Comparison of ENCODE assay signal across 19 cellular contexts in genomic region chr1:67896826-67897225, GRCh38.
DNase-seq lines count a peak whose midpoint lies in the region; ATAC-seq and TF ChIP-seq lines count a peak whose summit lies in the region.
"Had no signal": no experiment of that assay in that cellular context is flagged by ENCODE, and none has a peak within 500 bp of the region (broad histone marks: within the 10 kb centered on the region; RNA-seq: fewer than 3 reads in every experiment).

No MANE protein-coding gene starts in this region.

- H3K9ac ChIP-seq in colonic mucosa (ENCODE audit: low read depth in 2 of 2, low read length in 2 of 2), result no peak overlapping the region

- no peaks in the 10 kb centered on the region for H3K27me3 ChIP-seq in colonic mucosa
- H3K27me3 ChIP-seq: ascending aorta, esophagus muscularis mucosa had no signal

- H3K36me3 ChIP-seq in colonic mucosa (no peaks in the 10 kb centered on the region), mucosa of descending colon (ENCODE audit: low read depth) (no peaks in the 10 kb centered on the region)
- H3K36me3 ChIP-seq: ascending aorta, esophagus muscularis mucosa had no signal

- H3K4me3 ChIP-seq in colonic mucosa, result no peak overlapping the region
- H3K4me3 ChIP-seq in mucosa of descending colon, result no peak overlapping the region
- H3K4me3 ChIP-seq: ascending aorta, esophagus muscularis mucosa had no signal

- DNase-seq in CMK (ENCODE audit: low read depth), result peak; percentile 47
- DNase-seq in HT-29 (ENCODE audit: low spot score), result peak; percentile 69
- peak; percentile 30 for DNase-seq in colonic mucosa
- DNase-seq in mucosa of descending colon, result peak in 1 of 3 donors; percentile 8
- no peak for DNase-seq in activated CD4-positive, alpha-beta T cell treated with anti-CD3 and anti-CD28 coated beads for 48 hours
- DNase-seq in HuH-7 (ENCODE audit: low spot score), result no peak
- no peak for DNase-seq in CD1c-positive myeloid dendritic cell (ENCODE audit: extremely low spot score)
- DNase-seq: cerebellar nuclear complex; effector CD8-positive, alpha-beta T cell; Kasumi-1; naive thymus-derived CD8-positive, alpha-beta T cell; NCI-H187 treated with DMSO at 0.1 percent for 48 hours; PC-3; Right ventricle myocardium superior; T1000 had no signal

- ATAC-seq in mucosa of descending colon, result peak; percentile 92
- no peak for ATAC-seq in GM21737 (IDR thresholded peaks at IDR 0.05; ENCODE audit: unreplicated experiment)
- ATAC-seq: naive thymus-derived CD8-positive, alpha-beta T cell; PC-3 had no signal

- TF ChIP-seq CTCF in colonic mucosa (IDR thresholded peaks at IDR 0.05) (no peak), mucosa of descending colon (IDR thresholded peaks at IDR 0.05) (no peak)

- H3K4me1 ChIP-seq in colonic mucosa, result no peaks in the 10 kb centered on the region
- H3K4me1 ChIP-seq in mucosa of descending colon (ENCODE audit: low read depth), result peaks cover 8% of the 10 kb centered on the region
- H3K4me1 ChIP-seq: ascending aorta, esophagus muscularis mucosa had no signal

- H3K27ac ChIP-seq in colonic mucosa, result no peak overlapping the region
- H3K27ac ChIP-seq: ascending aorta, C4-2B, esophagus muscularis mucosa had no signal

- H3K9me3 ChIP-seq in colonic mucosa (no peaks in the 10 kb centered on the region), mucosa of descending colon (no peaks in the 10 kb centered on the region)
- H3K9me3 ChIP-seq: ascending aorta, esophagus muscularis mucosa had no signal

- intact Hi-C loops in colonic mucosa (cut with DNase I) (no loop called here), mucosa of descending colon (cut with DNase I, micrococcal nuclease) (no loop called here)

Comparison
In these comparisons a context has a peak if more than half of its experiments do, and no peak if none do; other contexts are left out.
1. DNase-seq: peak in CMK (single experiment), HT-29 (single experiment) and colonic mucosa (single experiment); none in activated CD4-positive, alpha-beta T cell treated with anti-CD3 and anti-CD28 coated beads for 48 hours (single experiment), HuH-7 (single experiment) and CD1c-positive myeloid dendritic cell (single experiment).